Comparison of ENCODE assay signal across 20 cellular contexts in genomic region chr17:44863254-44863918, GRCh38. TPM values are rescaled to one million over a fixed set of nuclear protein-coding genes. Genes with fewer than 3 reads are reported as not detected.
DNase-seq lines count a peak whose midpoint lies in the region; ATAC-seq, FAIRE-seq and TF ChIP-seq lines count a peak whose summit lies in the region.
"Had no signal": no experiment of that assay in that cellular context is flagged by ENCODE, and none has a peak within 500 bp of the region (broad histone marks: within the 10 kb centered on the region; RNA-seq: fewer than 3 reads in every experiment).

No MANE protein-coding gene starts in this region.

- WGBS in HepG2 (ENCODE audit: low lambda C conversion rate) = 82% methylated on average over 12 of the region's 12 CpGs
- 56 to 75% (median 65%) methylated on average over 12 of the region's 12 CpGs for WGBS in small intestine, 3 donors

- H2AFZ ChIP-seq in endothelial cell of umbilical vein (ENCODE audit: low read depth, low read length) (no peak overlapping the region), HepG2 (ENCODE audit: low read length) (no peak overlapping the region)
- H2AFZ ChIP-seq: GM23338 had no signal

- H3K36me3 ChIP-seq in endothelial cell of umbilical vein (ENCODE audit: control insufficient read depth in 2 of 2, extremely low read depth in 1 of 2, insufficient read depth in 2 of 2, low read length in 2 of 2) = peaks cover 22 to 36% of the 10 kb centered on the region in 2 experiments
- peaks cover 51 to 80% of the 10 kb centered on the region in 2 experiments for H3K36me3 ChIP-seq in HepG2 (replicated peaks in 1 of 2; ENCODE audit: control insufficient read depth in 1 of 2, insufficient read depth in 2 of 2, low read length in 2 of 2)
- H3K36me3 ChIP-seq in small intestine (ENCODE audit: control insufficient read depth in 2 of 2, insufficient read depth in 2 of 2, low read length in 2 of 2) = peaks cover 16 to 19% of the 10 kb centered on the region in 2 donors

- no peaks in the 10 kb centered on the region for H3K9me3 Mint-ChIP-seq in activated T-cell treated with anti-CD3 and anti-CD28 coated beads, Interleukin-2, amount 50 U/mL, for 24 hours
- H3K9me3 Mint-ChIP-seq: GM23338 had no signal

- H3K4me3 ChIP-seq in endothelial cell of umbilical vein (replicated peaks in 1 of 3; ENCODE audit: insufficient read depth in 1 of 3, low read depth in 1 of 3, low read length in 3 of 3) (no peak overlapping the region), HepG2 (replicated peaks in 1 of 3; ENCODE audit: insufficient read depth in 1 of 3, low read depth in 2 of 3, low read length in 3 of 3) (no peak overlapping the region), small intestine (ENCODE audit: low read depth in 1 of 2, low read length in 2 of 2) (no peak overlapping the region)
- H3K4me3 ChIP-seq: A549, GM23338 had no signal

- no peaks in the 10 kb centered on the region for H3K4me1 Mint-ChIP-seq in activated T-cell treated with anti-CD3 and anti-CD28 coated beads, Interleukin-2, amount 50 U/mL, for 24 hours (ENCODE audit: low read depth)
- H3K4me1 Mint-ChIP-seq: GM23338 had no signal

- in situ Hi-C loops in HepG2 (cut with HindIII; ENCODE audit: extremely low pct_ligation_motif_present, low pct_unique_long_range_greater_than_20kb) = no loop called here

- H4K20me1 ChIP-seq in endothelial cell of umbilical vein (replicated peaks; ENCODE audit: control insufficient read depth, extremely low read depth, insufficient read depth, low read length) (no peaks in the 10 kb centered on the region), HepG2 (ENCODE audit: insufficient read depth, low read length) (0 out of 2 replicates have a peak, but pooled peaks cover 4% of the 10 kb centered on the region)

- H3K4me1 ChIP-seq in endothelial cell of umbilical vein (ENCODE audit: control insufficient read depth, extremely low read depth, insufficient read depth, low read length) (peaks cover 14% of the 10 kb centered on the region), HepG2 (ENCODE audit: insufficient read depth, low read length) (peaks cover 33% of the 10 kb centered on the region), small intestine (ENCODE audit: control insufficient read depth in 2 of 2, insufficient read depth in 1 of 2, low read depth in 1 of 2, low read length in 1 of 2) (no peaks in the 10 kb centered on the region)
- H3K4me1 ChIP-seq: A549, BE2C had no signal

- H3K9me1 ChIP-seq in endothelial cell of umbilical vein (replicated peaks; ENCODE audit: control insufficient read depth, extremely low read depth, insufficient read depth, low read length) = no peaks in the 10 kb centered on the region

- intact Hi-C loops in endothelial cell of umbilical vein (cut with micrococcal nuclease) = no loop called here
- intact Hi-C loops in HepG2 (cut with micrococcal nuclease; ENCODE audit: unreplicated experiment) = no loop called here

- dilution Hi-C loops in endothelial cell of umbilical vein (cut with MboI; ENCODE audit: extremely low pct_ligation_motif_present, low sequenced_read_pairs) = loop anchor here (25.0 kb wide), 1 partner anchor 101 kb away; the partner anchor contains the start of gene ADAM11

- H3K27me3 Mint-ChIP-seq in activated T-cell treated with anti-CD3 and anti-CD28 coated beads, Interleukin-2, amount 50 U/mL, for 24 hours = no peaks in the 10 kb centered on the region
- H3K27me3 Mint-ChIP-seq: CD4-positive, alpha-beta memory T cell had no signal

- H3K9me3 ChIP-seq in endothelial cell of umbilical vein (replicated peaks; ENCODE audit: control insufficient read depth, insufficient read depth, low read length) (no peaks in the 10 kb centered on the region), HepG2 (ENCODE audit: low read length) (no peaks in the 10 kb centered on the region), small intestine (ENCODE audit: control insufficient read depth, low read depth) (no peaks in the 10 kb centered on the region)
- H3K9me3 ChIP-seq: A549, BE2C had no signal

- no peaks in the 10 kb centered on the region for H3K79me2 ChIP-seq in endothelial cell of umbilical vein (ENCODE audit: control insufficient read depth, insufficient read depth, low read length)
- H3K79me2 ChIP-seq in HepG2 (ENCODE audit: insufficient read depth, low read length) = no peaks in the 10 kb centered on the region

- DNase-seq in amniotic epithelial cell (ENCODE audit: low read depth) (peak; percentile 61), endothelial cell of umbilical vein (ENCODE audit: low read depth, low spot score) (peak; percentile 86), HepG2 (ENCODE audit: low spot score) (peak; percentile 15), small intestine (peak; percentile 30), anterior cingulate cortex (lab: John Stamatoyannopoulos, UW) (no peak), amygdala (lab: John Stamatoyannopoulos, UW) (no peak)
- no peak for DNase-seq in activated effector memory CD4-positive, alpha-beta T cell treated with anti-CD3 and anti-CD28 coated beads, Interleukin-2, amount 50 U/mL, for 16 hours
- DNase-seq in activated T-cell treated with anti-CD3 and anti-CD28 coated beads, Interleukin-2, amount 50 U/mL, for 24 hours = no peak
- DNase-seq: BE2C; CD4-positive, alpha-beta memory T cell; DMS79 treated with DMSO at 0.1 percent for 48 hours; EL; H7 had no signal

- BruUV-seq in endothelial cell of umbilical vein (replicated peaks; lab: Mats Ljungman, UMichigan) (no TSS peak), HepG2 (replicated peaks; lab: Mats Ljungman, UMichigan) (TSS peak; percentile 28)

- no peak for TF ChIP-seq POLR2A in endothelial cell of umbilical vein (IDR thresholded peaks at IDR 0.05; ENCODE audit: low read depth, low read length)
- TF ChIP-seq POLR2A in HepG2 (IDR thresholded peaks at IDR 0.05; ENCODE audit: insufficient read depth in 1 of 2, low read depth in 2 of 2, low read length in 2 of 2) = no peak

- H3K9ac ChIP-seq in endothelial cell of umbilical vein (replicated peaks; ENCODE audit: extremely low read depth, insufficient read depth, low read length) (no peak overlapping the region), HepG2 (ENCODE audit: insufficient read depth, low read depth, low read length) (no peak overlapping the region)

- CTCF ChIA-PET in endothelial cell of umbilical vein (lab: Charles Lee) (interaction anchor here (1.0 to 16.1 kb wide), 10 partner anchors 9 to 126 kb away, joined by 3 to 368 read pairs (median 4); no protein-coding TSS in a partner anchor), HepG2 (lab: Yijun Ruan, JAX; ENCODE audit: low intra/inter-chr PET ratio, low total read pairs) (interaction anchor here (3.4 to 3.8 kb wide), 2 partner anchors 84 to 89 kb away, joined by 45 to 66 read pairs; no protein-coding TSS in a partner anchor)

- H3K4me3 Mint-ChIP-seq in activated T-cell treated with anti-CD3 and anti-CD28 coated beads, Interleukin-2, amount 50 U/mL, for 24 hours = no peak overlapping the region
- H3K4me3 Mint-ChIP-seq: CD4-positive, alpha-beta memory T cell; GM23338 had no signal

- peak; percentile 35 for ATAC-seq in HepG2
- ATAC-seq: A549, GM23338 had no signal

- TF ChIP-seq EP300 in HepG2 (IDR thresholded peaks at IDR 0.05; ENCODE audit: low read depth in 2 of 2, low read length in 2 of 2) = no peak
- no peak for TF ChIP-seq EP300 in HepG2 (CRISPR knock-in tag; IDR thresholded peaks at IDR 0.05; ENCODE audit: borderline replicate concordance)

- no peaks in the 10 kb centered on the region for H3K27me3 ChIP-seq in endothelial cell of umbilical vein (ENCODE audit: control insufficient read depth in 2 of 2, insufficient read depth in 2 of 2, low read length in 2 of 2)
- H3K27me3 ChIP-seq in HepG2 (ENCODE audit: control insufficient read depth in 1 of 2, insufficient read depth in 2 of 2, low read length in 2 of 2) = no peaks in the 10 kb centered on the region
- no peaks in the 10 kb centered on the region for H3K27me3 ChIP-seq in small intestine (ENCODE audit: control insufficient read depth in 2 of 2, insufficient read depth in 2 of 2, low read length in 2 of 2)
- H3K27me3 ChIP-seq: BE2C had no signal

- FAIRE-seq in endothelial cell of umbilical vein (lab: Jason Lieb, UNC) = peak; percentile 64
- FAIRE-seq in HepG2 (lab: Jason Lieb, UNC) = no peak
- FAIRE-seq in small intestine (lab: Jason Lieb, UNC) = no peak
- FAIRE-seq: A549, G401.6, GM12891, HTR-8/SVneo had no signal

- no peak for TF ChIP-seq RAD21 in HepG2 (CRISPR knock-in tag; IDR thresholded peaks at IDR 0.05)

- POLR2A ChIA-PET in endothelial cell of umbilical vein (lab: Charles Lee) = interaction anchor here (0.7 kb wide), 1 partner anchor 9 kb away, joined by 4 read pairs; no protein-coding TSS in a partner anchor
- POLR2A ChIA-PET in HepG2 (lab: Yijun Ruan, JAX) = interaction anchor here (1.5 kb wide), 1 partner anchor 88 kb away, joined by 3 read pairs; no protein-coding TSS in a partner anchor

- H3K27ac ChIP-seq in endothelial cell of umbilical vein (ENCODE audit: insufficient read depth, low read depth, low read length) (peak overlapping the region; percentile 15), HepG2 (ENCODE audit: extremely low read length, insufficient read depth, low read length) (peak overlapping the region; percentile 22), small intestine (ENCODE audit: low read depth in 1 of 2, low read length in 1 of 2) (no peak overlapping the region)
- H3K27ac ChIP-seq: A549, C4-2B had no signal

- H3K27ac Mint-ChIP-seq in activated T-cell treated with anti-CD3 and anti-CD28 coated beads, Interleukin-2, amount 50 U/mL, for 24 hours = no peak overlapping the region
- H3K27ac Mint-ChIP-seq: CD4-positive, alpha-beta memory T cell; GM23338 had no signal

- H3K36me3 Mint-ChIP-seq in activated T-cell treated with anti-CD3 and anti-CD28 coated beads, Interleukin-2, amount 50 U/mL, for 24 hours (ENCODE audit: low read depth) = peaks cover 99% of the 10 kb centered on the region

- TF ChIP-seq CTCF in endothelial cell of umbilical vein (IDR thresholded peaks at IDR 0.05; ENCODE audit: extremely low read depth in 1 of 2, insufficient read depth in 1 of 2, low read depth in 1 of 2, low read length in 2 of 2) (no peak), HepG2 (CRISPR knock-in tag; IDR thresholded peaks at IDR 0.05) (no peak)

- H3K4me2 ChIP-seq in endothelial cell of umbilical vein (ENCODE audit: insufficient read depth, low read length) (no peak overlapping the region), HepG2 (ENCODE audit: low read depth, low read length) (no peak overlapping the region)
- H3K4me2 ChIP-seq: A549, GM23338 had no signal

RNA-seq across cellular contexts. Expression of gene HIGD1B, which starts 15.7 kb away (rescaled TPM):
- total RNA-seq in endothelial cell of umbilical vein = not detected in 2 replicates
- polyA plus RNA-seq in endothelial cell of umbilical vein = not detected in 2 replicates
- polyA plus RNA-seq in endothelial cell of umbilical vein (2011; cell fraction: cytosol; rRNA removed) = not detected in 2 replicates
- not detected in 2 replicates for polyA plus RNA-seq in endothelial cell of umbilical vein (2011; cell fraction: nucleus; rRNA removed)
- polyA plus RNA-seq in endothelial cell of umbilical vein (2012) = not detected in 2 replicates
- polyA minus RNA-seq in endothelial cell of umbilical vein = not detected in 2 replicates
- not detected for polyA minus RNA-seq in endothelial cell of umbilical vein (2011; cell fraction: cytosol; rRNA and poly(A)+ RNA removed)
- not detected in 2 replicates for polyA minus RNA-seq in endothelial cell of umbilical vein (2011; cell fraction: nucleus; rRNA and poly(A)+ RNA removed)
- not detected in 2 replicates for total RNA-seq in HepG2 (2016; rRNA removed; fragmentation: Illumina TruSeq; extraction: Trizol)
- total RNA-seq in HepG2 (2016; cell fraction: cytosol; rRNA removed; fragmentation: Illumina TruSeq; extraction: Trizol; ENCODE audit: low read depth) = not detected in 2 replicates
- total RNA-seq in HepG2 (2016; cell fraction: insoluble cytoplasmic fraction; rRNA removed; fragmentation: Illumina TruSeq; extraction: Trizol) = not detected in 2 replicates
- not detected in 2 replicates for total RNA-seq in HepG2 (2016; cell fraction: membrane; rRNA removed; fragmentation: Illumina TruSeq; extraction: Trizol)
- not detected in 2 replicates for total RNA-seq in HepG2 (2016; cell fraction: nucleus; rRNA removed; fragmentation: Illumina TruSeq; extraction: Trizol)
- polyA plus RNA-seq in HepG2 (2011; rRNA removed) = not detected in 2 replicates
- not detected in 2 replicates for polyA plus RNA-seq in HepG2 (2011; cell fraction: cytosol; rRNA removed)
- not detected in 2 replicates for polyA plus RNA-seq in HepG2 (2011; cell fraction: nucleus; rRNA removed)
- polyA plus RNA-seq in HepG2 (2012) = not detected in 2 replicates
- not detected in 2 replicates for polyA plus RNA-seq in HepG2 (2016; cell fraction: cytosol; fragmentation: Illumina TruSeq; extraction: Trizol; ENCODE audit: low read depth)
- not detected in 2 replicates for polyA plus RNA-seq in HepG2 (2016; cell fraction: insoluble cytoplasmic fraction; fragmentation: Illumina TruSeq; extraction: Trizol; ENCODE audit: low read depth)
- not detected in 2 replicates for polyA plus RNA-seq in HepG2 (2016; cell fraction: membrane; fragmentation: Illumina TruSeq; extraction: Trizol; ENCODE audit: low read depth)
- polyA plus RNA-seq in HepG2 (2016; cell fraction: nucleus; fragmentation: Illumina TruSeq; extraction: Trizol; ENCODE audit: insufficient read depth, low read depth) = not detected in 2 replicates
- not detected in 2 replicates for polyA minus RNA-seq in HepG2 (2011; rRNA and poly(A)+ RNA removed; ENCODE audit: low replicate concordance)
- polyA minus RNA-seq in HepG2 (2011; cell fraction: cytosol; rRNA and poly(A)+ RNA removed) = not detected in 2 replicates
- not detected in 2 replicates for polyA minus RNA-seq in HepG2 (2011; cell fraction: nucleus; rRNA and poly(A)+ RNA removed)
- polyA plus RNA-seq in small intestine = 1 to 10 TPM in 2 of 3 donors, not detected in 1; 1.5 to 6.5 TPM
- total RNA-seq: CD4-positive, alpha-beta memory T cell; GM23338; H7 had no signal
- polyA plus RNA-seq: A549; AG04450; CD4-positive, alpha-beta memory T cell; GM23338 had no signal

RNA-seq across cellular contexts. Expression of gene GJC1, which starts 33.3 kb away (rescaled TPM):
- total RNA-seq in endothelial cell of umbilical vein (35.9 and 39.7 TPM in 2 replicates), HepG2 (2016; rRNA removed; fragmentation: Illumina TruSeq; extraction: Trizol) (1.7 and 2.0 TPM in 2 replicates)
- polyA plus RNA-seq in endothelial cell of umbilical vein (11.9 and 13.8 TPM in 2 replicates), HepG2 (2011; rRNA removed) (1.2 and 1.7 TPM in 2 replicates), small intestine (1 to 10 TPM in 1 of 3 donors, not detected in 2; 3.2 TPM)
- polyA plus RNA-seq in endothelial cell of umbilical vein (2011; cell fraction: cytosol; rRNA removed) = 19.5 and 21.0 TPM in 2 replicates
- polyA plus RNA-seq in endothelial cell of umbilical vein (2011; cell fraction: nucleus; rRNA removed) = 18.5 and 23.2 TPM in 2 replicates
- polyA plus RNA-seq in endothelial cell of umbilical vein (2012) = 20.9 and 22.8 TPM in 2 replicates
- 85.5 and 98.4 TPM in 2 replicates for polyA minus RNA-seq in endothelial cell of umbilical vein
- 6.5 TPM for polyA minus RNA-seq in endothelial cell of umbilical vein (2011; cell fraction: cytosol; rRNA and poly(A)+ RNA removed)
- polyA minus RNA-seq in endothelial cell of umbilical vein (2011; cell fraction: nucleus; rRNA and poly(A)+ RNA removed) = 13.5 and 23.9 TPM in 2 replicates
- total RNA-seq in HepG2 (2016; cell fraction: cytosol; rRNA removed; fragmentation: Illumina TruSeq; extraction: Trizol; ENCODE audit: low read depth) = 0.35 and 0.40 TPM in 2 replicates
- 1.9 and 2.5 TPM in 2 replicates for total RNA-seq in HepG2 (2016; cell fraction: insoluble cytoplasmic fraction; rRNA removed; fragmentation: Illumina TruSeq; extraction: Trizol)
- total RNA-seq in HepG2 (2016; cell fraction: membrane; rRNA removed; fragmentation: Illumina TruSeq; extraction: Trizol) = 0.83 and 1.2 TPM in 2 replicates
- 1.6 and 2.1 TPM in 2 replicates for total RNA-seq in HepG2 (2016; cell fraction: nucleus; rRNA removed; fragmentation: Illumina TruSeq; extraction: Trizol)
- 1.0 and 1.6 TPM in 2 replicates for polyA plus RNA-seq in HepG2 (2011; cell fraction: cytosol; rRNA removed)
- polyA plus RNA-seq in HepG2 (2011; cell fraction: nucleus; rRNA removed) = 0.81 and 1.1 TPM in 2 replicates
- polyA plus RNA-seq in HepG2 (2012) = 2.4 and 2.6 TPM in 2 replicates
- polyA plus RNA-seq in HepG2 (2016; cell fraction: cytosol; fragmentation: Illumina TruSeq; extraction: Trizol; ENCODE audit: low read depth) = 0.18 and 0.34 TPM in 2 replicates
- 1.9 and 2.0 TPM in 2 replicates for polyA plus RNA-seq in HepG2 (2016; cell fraction: insoluble cytoplasmic fraction; fragmentation: Illumina TruSeq; extraction: Trizol; ENCODE audit: low read depth)
- polyA plus RNA-seq in HepG2 (2016; cell fraction: membrane; fragmentation: Illumina TruSeq; extraction: Trizol; ENCODE audit: low read depth) = 0.55 TPM in 2 replicates
- polyA plus RNA-seq in HepG2 (2016; cell fraction: nucleus; fragmentation: Illumina TruSeq; extraction: Trizol; ENCODE audit: insufficient read depth, low read depth) = 2.2 and 3.5 TPM in 2 replicates
- polyA minus RNA-seq in HepG2 (2011; rRNA and poly(A)+ RNA removed; ENCODE audit: low replicate concordance) = 2.4 and 13.8 TPM in 2 replicates
- polyA minus RNA-seq in HepG2 (2011; cell fraction: cytosol; rRNA and poly(A)+ RNA removed) = 1.7 and 2.3 TPM in 2 replicates
- 1.1 and 1.3 TPM in 2 replicates for polyA minus RNA-seq in HepG2 (2011; cell fraction: nucleus; rRNA and poly(A)+ RNA removed)
- total RNA-seq: CD4-positive, alpha-beta memory T cell had no signal
- polyA plus RNA-seq: CD4-positive, alpha-beta memory T cell had no signal

RNA-seq across cellular contexts. Expression of gene EFTUD2, which starts 35.9 kb away (rescaled TPM):
- total RNA-seq in endothelial cell of umbilical vein = 170 and 171 TPM in 2 replicates
- 118 and 125 TPM in 2 replicates for polyA plus RNA-seq in endothelial cell of umbilical vein
- polyA plus RNA-seq in endothelial cell of umbilical vein (2011; cell fraction: cytosol; rRNA removed) = 100.0 and 122 TPM in 2 replicates
- 181 and 232 TPM in 2 replicates for polyA plus RNA-seq in endothelial cell of umbilical vein (2011; cell fraction: nucleus; rRNA removed)
- 170 and 194 TPM in 2 replicates for polyA plus RNA-seq in endothelial cell of umbilical vein (2012)
- 235 and 248 TPM in 2 replicates for polyA minus RNA-seq in endothelial cell of umbilical vein
- polyA minus RNA-seq in endothelial cell of umbilical vein (2011; cell fraction: cytosol; rRNA and poly(A)+ RNA removed) = 116 TPM
- 159 and 194 TPM in 2 replicates for polyA minus RNA-seq in endothelial cell of umbilical vein (2011; cell fraction: nucleus; rRNA and poly(A)+ RNA removed)
- total RNA-seq in HepG2 (2016; rRNA removed; fragmentation: Illumina TruSeq; extraction: Trizol) = 137 and 310 TPM in 2 replicates
- 12.3 and 15.8 TPM in 2 replicates for total RNA-seq in HepG2 (2016; cell fraction: cytosol; rRNA removed; fragmentation: Illumina TruSeq; extraction: Trizol; ENCODE audit: low read depth)
- 133 and 270 TPM in 2 replicates for total RNA-seq in HepG2 (2016; cell fraction: insoluble cytoplasmic fraction; rRNA removed; fragmentation: Illumina TruSeq; extraction: Trizol)
- 28.2 and 35.7 TPM in 2 replicates for total RNA-seq in HepG2 (2016; cell fraction: membrane; rRNA removed; fragmentation: Illumina TruSeq; extraction: Trizol)
- 141 TPM in 2 replicates for total RNA-seq in HepG2 (2016; cell fraction: nucleus; rRNA removed; fragmentation: Illumina TruSeq; extraction: Trizol)
- 107 and 111 TPM in 2 replicates for polyA plus RNA-seq in HepG2 (2011; rRNA removed)
- polyA plus RNA-seq in HepG2 (2011; cell fraction: cytosol; rRNA removed) = 91.0 and 97.8 TPM in 2 replicates
- 171 and 192 TPM in 2 replicates for polyA plus RNA-seq in HepG2 (2011; cell fraction: nucleus; rRNA removed)
- polyA plus RNA-seq in HepG2 (2012) = 121 and 137 TPM in 2 replicates
- polyA plus RNA-seq in HepG2 (2016; cell fraction: cytosol; fragmentation: Illumina TruSeq; extraction: Trizol; ENCODE audit: low read depth) = 6.8 and 7.8 TPM in 2 replicates
- polyA plus RNA-seq in HepG2 (2016; cell fraction: insoluble cytoplasmic fraction; fragmentation: Illumina TruSeq; extraction: Trizol; ENCODE audit: low read depth) = 145 and 179 TPM in 2 replicates
- polyA plus RNA-seq in HepG2 (2016; cell fraction: membrane; fragmentation: Illumina TruSeq; extraction: Trizol; ENCODE audit: low read depth) = 17.0 and 18.1 TPM in 2 replicates
- polyA plus RNA-seq in HepG2 (2016; cell fraction: nucleus; fragmentation: Illumina TruSeq; extraction: Trizol; ENCODE audit: insufficient read depth, low read depth) = 110 and 140 TPM in 2 replicates
- 364 and 446 TPM in 2 replicates for polyA minus RNA-seq in HepG2 (2011; rRNA and poly(A)+ RNA removed; ENCODE audit: low replicate concordance)
- polyA minus RNA-seq in HepG2 (2011; cell fraction: cytosol; rRNA and poly(A)+ RNA removed) = 88.8 and 91.3 TPM in 2 replicates
- polyA minus RNA-seq in HepG2 (2011; cell fraction: nucleus; rRNA and poly(A)+ RNA removed) = 191 and 216 TPM in 2 replicates
- 10 to 100 TPM; 19.9 to 42.1 (median 25.4) TPM for polyA plus RNA-seq in small intestine

RNA-seq across cellular contexts. Expression of gene GFAP, which starts 51.9 kb away (rescaled TPM):
- total RNA-seq in endothelial cell of umbilical vein = 0.42 TPM in 1 of 2 replicates, not detected in the other
- polyA plus RNA-seq in endothelial cell of umbilical vein = 0.07 and 0.16 TPM in 2 replicates
- polyA plus RNA-seq in endothelial cell of umbilical vein (2011; cell fraction: cytosol; rRNA removed) = 0.04 and 0.06 TPM in 2 replicates
- polyA plus RNA-seq in endothelial cell of umbilical vein (2011; cell fraction: nucleus; rRNA removed) = not detected in 2 replicates
- 0.15 and 0.21 TPM in 2 replicates for polyA plus RNA-seq in endothelial cell of umbilical vein (2012)
- polyA minus RNA-seq in endothelial cell of umbilical vein = not detected in 2 replicates
- polyA minus RNA-seq in endothelial cell of umbilical vein (2011; cell fraction: cytosol; rRNA and poly(A)+ RNA removed) = not detected
- polyA minus RNA-seq in endothelial cell of umbilical vein (2011; cell fraction: nucleus; rRNA and poly(A)+ RNA removed) = 0.10 TPM in 1 of 2 replicates, not detected in the other
- 0.11 and 0.35 TPM in 2 replicates for total RNA-seq in HepG2 (2016; rRNA removed; fragmentation: Illumina TruSeq; extraction: Trizol)
- 0.20 TPM in 1 of 2 replicates, not detected in the other for total RNA-seq in HepG2 (2016; cell fraction: cytosol; rRNA removed; fragmentation: Illumina TruSeq; extraction: Trizol; ENCODE audit: low read depth)
- 0.50 TPM in 1 of 2 replicates, not detected in the other for total RNA-seq in HepG2 (2016; cell fraction: insoluble cytoplasmic fraction; rRNA removed; fragmentation: Illumina TruSeq; extraction: Trizol)
- total RNA-seq in HepG2 (2016; cell fraction: membrane; rRNA removed; fragmentation: Illumina TruSeq; extraction: Trizol) = 0.10 and 0.22 TPM in 2 replicates
- total RNA-seq in HepG2 (2016; cell fraction: nucleus; rRNA removed; fragmentation: Illumina TruSeq; extraction: Trizol) = 0.63 TPM in 1 of 2 replicates, not detected in the other
- polyA plus RNA-seq in HepG2 (2011; rRNA removed) = 0.16 and 0.29 TPM in 2 replicates
- 0.08 and 0.24 TPM in 2 replicates for polyA plus RNA-seq in HepG2 (2011; cell fraction: cytosol; rRNA removed)
- 0.24 and 0.99 TPM in 2 replicates for polyA plus RNA-seq in HepG2 (2011; cell fraction: nucleus; rRNA removed)
- 0.13 TPM in 1 of 2 replicates, not detected in the other for polyA plus RNA-seq in HepG2 (2012)
- polyA plus RNA-seq in HepG2 (2016; cell fraction: cytosol; fragmentation: Illumina TruSeq; extraction: Trizol; ENCODE audit: low read depth) = 0.18 TPM in 1 of 2 replicates, not detected in the other
- 0.39 TPM in 1 of 2 replicates, not detected in the other for polyA plus RNA-seq in HepG2 (2016; cell fraction: insoluble cytoplasmic fraction; fragmentation: Illumina TruSeq; extraction: Trizol; ENCODE audit: low read depth)
- polyA plus RNA-seq in HepG2 (2016; cell fraction: membrane; fragmentation: Illumina TruSeq; extraction: Trizol; ENCODE audit: low read depth) = 0.11 and 0.38 TPM in 2 replicates
- polyA plus RNA-seq in HepG2 (2016; cell fraction: nucleus; fragmentation: Illumina TruSeq; extraction: Trizol; ENCODE audit: insufficient read depth, low read depth) = not detected in 2 replicates
- 0.78 TPM in 1 of 2 replicates, not detected in the other for polyA minus RNA-seq in HepG2 (2011; rRNA and poly(A)+ RNA removed; ENCODE audit: low replicate concordance)
- not detected in 2 replicates for polyA minus RNA-seq in HepG2 (2011; cell fraction: cytosol; rRNA and poly(A)+ RNA removed)
- polyA minus RNA-seq in HepG2 (2011; cell fraction: nucleus; rRNA and poly(A)+ RNA removed) = not detected in 2 replicates
- 1 to 10 TPM in 1 of 3 donors, under 1 TPM in 1, not detected in 1; 0.45 to 1.3 TPM for polyA plus RNA-seq in small intestine
- total RNA-seq: CD4-positive, alpha-beta memory T cell had no signal

Comparison
In these comparisons a context has a peak if more than half of its experiments do, and no peak if none do; other contexts are left out.
1. DNase-seq: peak in amniotic epithelial cell (single experiment), endothelial cell of umbilical vein (single experiment), HepG2 (single experiment) and small intestine (single experiment); none in activated effector memory CD4-positive, alpha-beta T cell treated with anti-CD3 and anti-CD28 coated beads, Interleukin-2, amount 50 U/mL, for 16 hours (single experiment), activated T-cell treated with anti-CD3 and anti-CD28 coated beads, Interleukin-2, amount 50 U/mL, for 24 hours (single experiment), anterior cingulate cortex (0 of 58) and amygdala (0 of 56).
2. H3K27ac ChIP-seq: peak in endothelial cell of umbilical vein (single experiment) and HepG2 (single experiment); none in small intestine (0 of 2).